Comparison of ENCODE assay signal across 14 cellular contexts in genomic region chr18:24492445-24492844, GRCh38. TPM values are rescaled to one million over a fixed set of nuclear protein-coding genes. Genes with fewer than 3 reads are reported as not detected.
A peak's percentile ranks its signal among the peaks of the same experiment; 100 is the strongest.
DNase-seq lines count a peak whose midpoint lies in the region; ATAC-seq and TF ChIP-seq lines count a peak whose summit lies in the region.
"Had no signal": no experiment of that assay in that cellular context is flagged by ENCODE, and none has a peak within 500 bp of the region (broad histone marks: within the 10 kb centered on the region; RNA-seq: fewer than 3 reads in every experiment).

No MANE protein-coding gene starts in this region.

- WGBS in thyroid gland, 2 donors: 31 to 40% methylated on average over 12 of the region's 12 CpGs

- ATAC-seq in HG02678 (IDR thresholded peaks at IDR 0.05; ENCODE audit: unreplicated experiment): peak; percentile 53
- ATAC-seq: left colon had no signal

- no peak for TF ChIP-seq POLR2A in thyroid gland (IDR thresholded peaks at IDR 0.05)

- TF ChIP-seq CTCF in OCI-LY1 (IDR thresholded peaks at IDR 0.05; ENCODE audit: low read length) (no peak), thyroid gland (IDR thresholded peaks at IDR 0.05) (no peak), GM13976 (IDR thresholded peaks at IDR 0.05; ENCODE audit: borderline replicate concordance, control extremely low read depth, extremely low read depth, insufficient read depth, missing control alignments) (no peak)

- intact Hi-C loops in thyroid gland (cut with DNase I): no loop called here

- H3K9ac ChIP-seq in OCI-LY1 (ENCODE audit: low read length): no peak overlapping the region; the same call in 1 of the 2 replicates

- H3K36me3 ChIP-seq in OCI-LY1 (ENCODE audit: insufficient read depth, low read length) (no peaks in the 10 kb centered on the region), thyroid gland (no peaks in the 10 kb centered on the region)
- H3K36me3 ChIP-seq: esophagus muscularis mucosa had no signal

- H3K79me2 ChIP-seq in OCI-LY1 (ENCODE audit: insufficient read depth, low read length): no peaks in the 10 kb centered on the region

- no peaks in the 10 kb centered on the region for H4K20me1 ChIP-seq in OCI-LY1 (ENCODE audit: insufficient read depth, low read length)

- DNase-seq in NCI-H2227 (lab: John Stamatoyannopoulos, UW; ENCODE audit: unreplicated experiment): peak; percentile 37
- DNase-seq in NCI-H2227 treated with DMSO at 0.1 percent for 48 hours (lab: John Stamatoyannopoulos, UW): no peak
- peak; percentile 75 to 85 for DNase-seq in thyroid gland
- no peak for DNase-seq in activated CD4-positive, alpha-beta T cell treated with anti-CD3 and anti-CD28 coated beads, Interleukin-2, amount 50 U/mL, for 4 hours
- DNase-seq in GM13976 (ENCODE audit: low spot score): no peak
- no peak for DNase-seq in HUDEP-2 (lab: John Stamatoyannopoulos, UW; ENCODE audit: unreplicated experiment in 76 of 76)
- DNase-seq: ACHN; activated CD4-positive, alpha-beta memory T cell treated with anti-CD3 and anti-CD28 coated beads, Interleukin-2, amount 10 ng/mL, durations not matched to agents 7 days and 5 days; NCI-H1436 treated with DMSO at 0.1 percent for 48 hours had no signal

- no peaks in the 10 kb centered on the region for H3K9me3 ChIP-seq in OCI-LY1 (ENCODE audit: low read length)
- no peaks in the 10 kb centered on the region for H3K9me3 ChIP-seq in thyroid gland
- H3K9me3 ChIP-seq: esophagus muscularis mucosa had no signal

- H3K9me2 ChIP-seq in OCI-LY1 (ENCODE audit: low read depth, low read length): no peaks in the 10 kb centered on the region

- H3K27me3 ChIP-seq in OCI-LY1 (ENCODE audit: insufficient read depth, low read length): no peaks in the 10 kb centered on the region
- no peaks in the 10 kb centered on the region for H3K27me3 ChIP-seq in thyroid gland
- H3K27me3 ChIP-seq: esophagus muscularis mucosa had no signal

- H3K27ac ChIP-seq in OCI-LY1 (ENCODE audit: low read depth, low read length, poor library complexity, severe bottlenecking) (peak overlapping the region; percentile 0), thyroid gland (peak overlapping the region; percentile 43 to 80 (median 70))
- H3K27ac ChIP-seq: esophagus muscularis mucosa had no signal

- no peak overlapping the region for H2AFZ ChIP-seq in OCI-LY1 (ENCODE audit: low read length)

- in situ Hi-C loops in GM13976 (cut with MboI; ENCODE audit: low sequenced_read_pairs, unreplicated experiment): no loop called here

- peak overlapping the region; percentile 12 for H3K4me3 ChIP-seq in OCI-LY1 (ENCODE audit: low read depth, low read length, poor library complexity, severe bottlenecking)
- H3K4me3 ChIP-seq in thyroid gland (replicated peaks in 1 of 3): peak overlapping the region in 1 of 3 donors; percentile 13
- H3K4me3 ChIP-seq: esophagus muscularis mucosa had no signal

- H3K4me2 ChIP-seq in OCI-LY1 (ENCODE audit: low read length): peak overlapping the region; percentile 43

- no peaks in the 10 kb centered on the region for H3F3A ChIP-seq in OCI-LY1 (ENCODE audit: insufficient read depth, low read length)

- H3K4me1 ChIP-seq in OCI-LY1 (ENCODE audit: insufficient read depth, low read length, severe bottlenecking): peaks cover 15% of the 10 kb centered on the region
- H3K4me1 ChIP-seq in thyroid gland: peaks cover 3 to 6% of the 10 kb centered on the region in 2 donors

RNA-seq across cellular contexts. Expression of gene HRH4, which starts 32.0 kb away (rescaled TPM):
- not detected for total RNA-seq in thyroid gland
- total RNA-seq: skeletal muscle tissue had no signal

Comparison
In these comparisons a context has a peak if more than half of its experiments do, and no peak if none do; other contexts are left out.
1. DNase-seq: peak in NCI-H2227 (single experiment) and thyroid gland (2 of 2); none in NCI-H2227 treated with DMSO at 0.1 percent for 48 hours (single experiment), activated CD4-positive, alpha-beta T cell treated with anti-CD3 and anti-CD28 coated beads, Interleukin-2, amount 50 U/mL, for 4 hours (0 of 2), GM13976 (single experiment) and HUDEP-2 (0 of 76).